ENCODE assay signal across 36 cellular contexts in genomic region chr7:12761691-12762090, GRCh38.
"Had no signal": no experiment of that assay in that cellular context is flagged by ENCODE, and none has a peak within 500 bp of the region (broad histone marks: within the 10 kb centered on the region; RNA-seq: fewer than 3 reads in every experiment).

No MANE protein-coding gene starts in this region.

- H3K4me1 Mint-ChIP-seq: activated B cell treated with CpG ODN at 0.5 μM for 24 hours; activated CD4-positive, alpha-beta T cell treated with anti-CD3 and anti-CD28 coated beads, Interleukin-2, amount 10 ng/mL, durations not matched to agents 24 days and 14 days; activated naive CD4-positive, alpha-beta T cell treated with anti-CD3 and anti-CD28 coated beads, Interleukin-2, amount 10 ng/mL, durations not matched to agents 7 days and 5 days; activated naive CD4-positive, alpha-beta T cell treated with anti-CD3 and anti-CD28 coated beads, Interleukin-2, amount 50 U/mL, for 24 hours; activated naive CD8-positive, alpha-beta T cell treated with anti-CD3 and anti-CD28 coated beads, Interleukin-2, amount 10 ng/mL, durations not matched to agents 7 days and 5 days; activated naive CD8-positive, alpha-beta T cell treated with anti-CD3 and anti-CD28 coated beads, Interleukin-2, amount 50 U/mL, for 24 hours had no signal

- H3K4me1 ChIP-seq: ascending aorta had no signal

- H3K36me3 ChIP-seq: ascending aorta, cardiac muscle cell had no signal

- H3K4me3 Mint-ChIP-seq: activated B cell treated with CpG ODN at 0.5 μM for 24 hours; activated CD4-positive, alpha-beta memory T cell treated with anti-CD3 and anti-CD28 coated beads for 36 hours; activated CD4-positive, alpha-beta T cell treated with anti-CD3 and anti-CD28 coated beads, Interleukin-2, amount 10 ng/mL, durations not matched to agents 24 days and 14 days; activated CD8-positive, alpha-beta T cell treated with anti-CD3 and anti-CD28 coated beads for 36 hours; activated naive CD4-positive, alpha-beta T cell treated with anti-CD3 and anti-CD28 coated beads, Interleukin-2, amount 10 ng/mL, durations not matched to agents 7 days and 5 days; activated naive CD4-positive, alpha-beta T cell treated with anti-CD3 and anti-CD28 coated beads, Interleukin-2, amount 50 U/mL, for 24 hours; activated naive CD8-positive, alpha-beta T cell; activated naive CD8-positive, alpha-beta T cell treated with anti-CD3 and anti-CD28 coated beads, Interleukin-2, amount 10 ng/mL, durations not matched to agents 7 days and 5 days; activated naive CD8-positive, alpha-beta T cell treated with anti-CD3 and anti-CD28 coated beads, Interleukin-2, amount 50 U/mL, for 24 hours; activated T-cell treated with anti-CD3 and anti-CD28 coated beads, Interleukin-2, amount 50 U/mL, for 4 hours; brain; T-helper 1 cell treated with Interleukin-12 subunit alpha and Interleukin-12 subunit beta and Interleukin-4 antibody, amounts not matched to agents 30 μg/mL and 1 μg/mL, for 36 hours; T-helper 2 cell treated with Interferon-gamma antibody and Interleukin-4, amounts not matched to agents 5 μg/mL and 100 μg/mL, for 36 hours had no signal

- H3K4me3 ChIP-seq: ascending aorta, cardiac muscle cell had no signal

- H3K27ac ChIP-seq: ascending aorta, cardiac muscle cell, VCaP had no signal

- H3K27ac Mint-ChIP-seq: activated B cell treated with CpG ODN at 0.5 μM for 24 hours; activated CD4-positive, alpha-beta memory T cell treated with anti-CD3 and anti-CD28 coated beads for 36 hours; activated CD4-positive, alpha-beta T cell treated with anti-CD3 and anti-CD28 coated beads, Interleukin-2, amount 10 ng/mL, durations not matched to agents 24 days and 14 days; activated CD8-positive, alpha-beta T cell treated with anti-CD3 and anti-CD28 coated beads for 36 hours; activated naive CD4-positive, alpha-beta T cell treated with anti-CD3 and anti-CD28 coated beads, Interleukin-2, amount 10 ng/mL, durations not matched to agents 7 days and 5 days; activated naive CD4-positive, alpha-beta T cell treated with anti-CD3 and anti-CD28 coated beads, Interleukin-2, amount 50 U/mL, for 24 hours; activated naive CD8-positive, alpha-beta T cell; activated naive CD8-positive, alpha-beta T cell treated with anti-CD3 and anti-CD28 coated beads, Interleukin-2, amount 10 ng/mL, durations not matched to agents 7 days and 5 days; activated naive CD8-positive, alpha-beta T cell treated with anti-CD3 and anti-CD28 coated beads, Interleukin-2, amount 50 U/mL, for 24 hours; activated T-helper 2 cell treated with anti-CD3 and anti-CD28 coated beads, Interferon-gamma antibody, Interleukin-2, Interleukin-4, amounts not matched to agents 10 μg/mL and 5 μg/mL and 100 μg/mL, durations not matched to agents 14 hours and 24 hours and 36 hours; T-helper 1 cell treated with Interleukin-12 subunit alpha and Interleukin-12 subunit beta and Interleukin-4 antibody, amounts not matched to agents 30 μg/mL and 1 μg/mL, for 36 hours; T-helper 2 cell treated with Interferon-gamma antibody and Interleukin-4, amounts not matched to agents 5 μg/mL and 100 μg/mL, for 36 hours had no signal

- DNase-seq: activated B cell treated with CpG ODN at 0.5 μM for 24 hours; activated CD4-positive, alpha-beta memory T cell treated with anti-CD3 and anti-CD28 coated beads for 36 hours; activated CD4-positive, alpha-beta T cell treated with anti-CD3 and anti-CD28 coated beads for 4 hours; activated CD4-positive, alpha-beta T cell treated with anti-CD3 and anti-CD28 coated beads, Interleukin-2, amount 10 ng/mL, durations not matched to agents 24 days and 14 days; activated CD4-positive, alpha-beta T cell treated with anti-CD3 and anti-CD28 coated beads, Interleukin-2, amount 50 U/mL, for 1 hour; activated CD4-positive, alpha-beta T cell treated with anti-CD3 and anti-CD28 coated beads, Interleukin-2, amount 50 U/mL, for 4 hours; activated CD4-positive, CD25-positive, alpha-beta regulatory T cell treated with anti-CD3 and anti-CD28 coated beads, Interleukin-2, amount 50 U/mL, for 72 hours; activated CD8-positive, alpha-beta memory T cell treated with anti-CD3 and anti-CD28 coated beads, Interleukin-2, amount 50 U/mL, for 4 hours; activated CD8-positive, alpha-beta T cell treated with anti-CD3 and anti-CD28 coated beads for 36 hours; activated effector memory CD4-positive, alpha-beta T cell treated with Interleukin-2 at 50 U/mL for 16 hours; activated gamma-delta T cell; activated naive CD4-positive, alpha-beta T cell treated with anti-CD3 and anti-CD28 coated beads, Interleukin-2, amount 10 ng/mL, durations not matched to agents 7 days and 5 days; activated naive CD4-positive, alpha-beta T cell treated with Interleukin-2 at 50 U/mL for 16 hours; activated naive CD8-positive, alpha-beta T cell treated with anti-CD3 and anti-CD28 coated beads, Interleukin-2, amount 10 ng/mL, durations not matched to agents 7 days and 5 days; activated naive CD8-positive, alpha-beta T cell treated with anti-CD3 and anti-CD28 coated beads, Interleukin-2, amount 50 U/mL, for 24 hours; activated T-cell treated with anti-CD3 and anti-CD28 coated beads for 4 hours; activated T-cell treated with anti-CD3 and anti-CD28 coated beads, Interleukin-2, amount 50 U/mL, for 1 hour; activated T-cell treated with anti-CD3 and anti-CD28 coated beads, Interleukin-2, amount 50 U/mL, for 4 hours; amygdala; anterior cingulate cortex; caudate nucleus; SW 1271; T-helper 1 cell; T-helper 2 cell; T-helper 9 cell had no signal

- H3K27me3 ChIP-seq: ascending aorta, cardiac muscle cell had no signal

- H3K9me3 Mint-ChIP-seq: activated CD4-positive, alpha-beta T cell treated with anti-CD3 and anti-CD28 coated beads, Interleukin-2, amount 10 ng/mL, durations not matched to agents 24 days and 14 days; activated naive CD8-positive, alpha-beta T cell treated with anti-CD3 and anti-CD28 coated beads, Interleukin-2, amount 10 ng/mL, durations not matched to agents 7 days and 5 days; T-helper 2 cell treated with Interferon-gamma antibody and Interleukin-4, amounts not matched to agents 5 μg/mL and 100 μg/mL, for 36 hours had no signal

- H3K27me3 Mint-ChIP-seq: activated B cell treated with CpG ODN at 0.5 μM for 24 hours; activated CD4-positive, alpha-beta T cell treated with anti-CD3 and anti-CD28 coated beads, Interleukin-2, amount 10 ng/mL, durations not matched to agents 24 days and 14 days; activated naive CD4-positive, alpha-beta T cell treated with anti-CD3 and anti-CD28 coated beads, Interleukin-2, amount 10 ng/mL, durations not matched to agents 7 days and 5 days; activated naive CD8-positive, alpha-beta T cell treated with anti-CD3 and anti-CD28 coated beads, Interleukin-2, amount 10 ng/mL, durations not matched to agents 7 days and 5 days; brain had no signal

- H3K36me3 Mint-ChIP-seq: activated naive CD4-positive, alpha-beta T cell treated with anti-CD3 and anti-CD28 coated beads, Interleukin-2, amount 10 ng/mL, durations not matched to agents 7 days and 5 days; activated naive CD8-positive, alpha-beta T cell treated with anti-CD3 and anti-CD28 coated beads, Interleukin-2, amount 10 ng/mL, durations not matched to agents 7 days and 5 days had no signal

- ATAC-seq: activated CD8-positive, alpha-beta T cell treated with anti-CD3 and anti-CD28 coated beads for 36 hours; activated naive CD8-positive, alpha-beta T cell treated with anti-CD3 and anti-CD28 coated beads, Interleukin-2, amount 50 U/mL, for 24 hours; activated T-cell treated with anti-CD3 and anti-CD28 coated beads, Interleukin-2, amount 50 U/mL, for 4 hours had no signal

- H3K9me3 ChIP-seq: ascending aorta had no signal

- FAIRE-seq: bronchial epithelial cell, TTC549 had no signal
